ENCODE assay signal across 6 cellular contexts in genomic region chr10:19874190-19874589, GRCh38.
"Had no signal": no experiment of that assay in that cellular context is flagged by ENCODE, and none has a peak within 500 bp of the region (broad histone marks: within the 10 kb centered on the region; RNA-seq: fewer than 3 reads in every experiment).

No MANE protein-coding gene starts in this region.

- H3K9ac ChIP-seq: GM23248 had no signal

- H3K4me3 ChIP-seq: GM23248, HAP-1 had no signal

- H3K4me1 Mint-ChIP-seq: IgD-negative memory B cell had no signal

- H3K4me3 Mint-ChIP-seq: HFFc6, IgD-negative memory B cell had no signal

- H3K27ac ChIP-seq: GM23248, HL-60 had no signal

- H2AFZ ChIP-seq: GM23248 had no signal

- H3K9me3 ChIP-seq: HAP-1 had no signal

- H3K36me3 ChIP-seq: HAP-1 had no signal

- DNase-seq: GM23248, GOT3, HFFc6 had no signal

- H3K27ac Mint-ChIP-seq: HFFc6, IgD-negative memory B cell had no signal

- H3K36me3 Mint-ChIP-seq: IgD-negative memory B cell had no signal

- H3K27me3 Mint-ChIP-seq: IgD-negative memory B cell had no signal
